In genomic region chrX:87403551-87403950, GRCh38 we compare ENCODE assay signal across 8 cellular contexts.
"Had no signal": no experiment of that assay in that cellular context is flagged by ENCODE, and none has a peak within 500 bp of the region (broad histone marks: within the 10 kb centered on the region; RNA-seq: fewer than 3 reads in every experiment).

No MANE protein-coding gene starts in this region.

- FAIRE-seq: G401.6, GM12878, GM12891, GM12892, GM18507, GM19239 had no signal

- ATAC-seq: GM12878 had no signal

- H3K4me3 ChIP-seq: GM12878 had no signal

- DNase-seq: GDM1, GF-D8 had no signal
